In genomic region chr16:47139561-47140185, GRCh38 we compare ENCODE assay signal across 22 cellular contexts. TPM values are rescaled to one million over a fixed set of nuclear protein-coding genes. Genes with fewer than 3 reads are reported as not detected.
DNase-seq lines count a peak whose midpoint lies in the region; ATAC-seq and TF ChIP-seq lines count a peak whose summit lies in the region.
"Had no signal": no experiment of that assay in that cellular context is flagged by ENCODE, and none has a peak within 500 bp of the region (broad histone marks: within the 10 kb centered on the region; RNA-seq: fewer than 3 reads in every experiment).

No MANE protein-coding gene starts in this region.

- H3K9me3 Mint-ChIP-seq in activated T-cell treated with anti-CD3 and anti-CD28 coated beads, Interleukin-2, amount 50 U/mL, for 72 hours = no peaks in the 10 kb centered on the region
- no peaks in the 10 kb centered on the region for H3K9me3 Mint-ChIP-seq in activated CD4-positive, alpha-beta memory T cell treated with anti-CD3 and anti-CD28 coated beads, Interleukin-2, amount 10 ng/mL, durations not matched to agents 7 days and 5 days
- no peaks in the 10 kb centered on the region for H3K9me3 Mint-ChIP-seq in type B pancreatic cell

- intact Hi-C loops in ascending aorta (cut with DNase I) = loop anchor here (2.0 to 5.0 kb wide), 3 partner anchors 102 to 1483 kb away; no protein-coding TSS in a partner anchor

- no peak for ATAC-seq in activated T-cell treated with anti-CD3 and anti-CD28 coated beads, Interleukin-2, amount 50 U/mL, for 72 hours (replicated peaks in 1 of 2)
- no peak for ATAC-seq in GM19351 (IDR thresholded peaks at IDR 0.05; ENCODE audit: unreplicated experiment)
- ATAC-seq: activated CD8-positive, alpha-beta memory T cell treated with anti-CD3 and anti-CD28 coated beads, Interleukin-2, amount 10 ng/mL, durations not matched to agents 7 days and 5 days; left lung; right lobe of liver; stimulated activated naive CD8-positive, alpha-beta T cell treated with anti-CD3 and anti-CD28 coated beads, Interleukin-15, Interleukin-2, amounts not matched to agents 100 U/mL and 50 U/mL, for 24 hours had no signal

- no peaks in the 10 kb centered on the region for H3K9me3 ChIP-seq in ascending aorta
- H3K9me3 ChIP-seq: BLaER1 treated with 17β-estradiol and CSF1 and Interleukin-3, amounts not matched to agents 10 nM and 100 nM; left lung; right lobe of liver; tibial nerve had no signal

- H3K27me3 ChIP-seq in ascending aorta = no peaks in the 10 kb centered on the region
- H3K27me3 ChIP-seq: right lobe of liver had no signal

- CTCF ChIA-PET in activated CD4-positive, alpha-beta memory T cell treated with anti-CD3 and anti-CD28 coated beads, Interleukin-2, amount 10 ng/mL, durations not matched to agents 7 days and 5 days (lab: Charles Lee) = interaction anchor here (0.9 to 1.3 kb wide), 3 partner anchors 102 to 916 kb away, joined by 3 to 4 read pairs (median 3); no protein-coding TSS in a partner anchor

- peaks cover 43% of the 10 kb centered on the region for H3K4me1 Mint-ChIP-seq in activated T-cell treated with anti-CD3 and anti-CD28 coated beads, Interleukin-2, amount 50 U/mL, for 72 hours (ENCODE audit: low read depth)
- peaks cover 68% of the 10 kb centered on the region for H3K4me1 Mint-ChIP-seq in activated CD4-positive, alpha-beta memory T cell treated with anti-CD3 and anti-CD28 coated beads, Interleukin-2, amount 10 ng/mL, durations not matched to agents 7 days and 5 days
- peaks cover 49% of the 10 kb centered on the region for H3K4me1 Mint-ChIP-seq in type B pancreatic cell (ENCODE audit: unreplicated experiment)

- POLR2A ChIA-PET in activated CD4-positive, alpha-beta memory T cell treated with anti-CD3 and anti-CD28 coated beads, Interleukin-2, amount 10 ng/mL, durations not matched to agents 7 days and 5 days (lab: Charles Lee) = no interaction called here

- H3K4me3 ChIP-seq in fibroblast of mammary gland (ENCODE audit: control insufficient read depth, low read depth, low read length) (no peak overlapping the region), ascending aorta (no peak overlapping the region)
- H3K4me3 ChIP-seq: BLaER1 treated with 17β-estradiol and CSF1 and Interleukin-3, amounts not matched to agents 10 nM and 100 nM; left lung; right lobe of liver; tibial nerve had no signal

- H3K4me1 ChIP-seq in ascending aorta = peaks cover 9% of the 10 kb centered on the region in 2 donors

- H3K27ac ChIP-seq in ascending aorta = no peak overlapping the region
- H3K27ac ChIP-seq: left lung, right lobe of liver, tibial nerve had no signal

- TF ChIP-seq CTCF in fibroblast of mammary gland (conservative IDR thresholded peaks at IDR 0.05; ENCODE audit: control insufficient read depth, insufficient read depth, low read depth, low read length) (no peak), type B pancreatic cell (conservative IDR thresholded peaks at IDR 0.05) (no peak), ascending aorta (IDR thresholded peaks at IDR 0.05) (no peak)

- peak overlapping the region in 1 of 2 donors; percentile 40 for H3K4me3 Mint-ChIP-seq in activated T-cell treated with anti-CD3 and anti-CD28 coated beads, Interleukin-2, amount 50 U/mL, for 72 hours
- peak overlapping the region; percentile 19 for H3K4me3 Mint-ChIP-seq in activated CD4-positive, alpha-beta memory T cell treated with anti-CD3 and anti-CD28 coated beads, Interleukin-2, amount 10 ng/mL, durations not matched to agents 7 days and 5 days
- peak overlapping the region; percentile 66 for H3K4me3 Mint-ChIP-seq in type B pancreatic cell
- H3K4me3 Mint-ChIP-seq: activated CD8-positive, alpha-beta memory T cell treated with anti-CD3 and anti-CD28 coated beads, Interleukin-2, amount 10 ng/mL, durations not matched to agents 7 days and 5 days had no signal

- H3K27ac Mint-ChIP-seq in activated T-cell treated with anti-CD3 and anti-CD28 coated beads, Interleukin-2, amount 50 U/mL, for 72 hours = peak overlapping the region; percentile 26
- H3K27ac Mint-ChIP-seq in activated CD4-positive, alpha-beta memory T cell treated with anti-CD3 and anti-CD28 coated beads, Interleukin-2, amount 10 ng/mL, durations not matched to agents 7 days and 5 days = peak overlapping the region; percentile 57
- H3K27ac Mint-ChIP-seq in type B pancreatic cell = no peak overlapping the region
- H3K27ac Mint-ChIP-seq: activated CD8-positive, alpha-beta memory T cell treated with anti-CD3 and anti-CD28 coated beads, Interleukin-2, amount 10 ng/mL, durations not matched to agents 7 days and 5 days had no signal

- H3K36me3 Mint-ChIP-seq in activated T-cell treated with anti-CD3 and anti-CD28 coated beads, Interleukin-2, amount 50 U/mL, for 72 hours (ENCODE audit: insufficient read depth in 2 of 2) = peaks cover 0 to 1% of the 10 kb centered on the region in 2 donors
- H3K36me3 Mint-ChIP-seq in activated CD4-positive, alpha-beta memory T cell treated with anti-CD3 and anti-CD28 coated beads, Interleukin-2, amount 10 ng/mL, durations not matched to agents 7 days and 5 days (ENCODE audit: low read depth) = no peaks in the 10 kb centered on the region
- H3K36me3 Mint-ChIP-seq in type B pancreatic cell = peaks cover 4% of the 10 kb centered on the region

- DNase-seq in activated T-cell treated with anti-CD3 and anti-CD28 coated beads, Interleukin-2, amount 50 U/mL, for 72 hours = no peak
- no peak for DNase-seq in activated T-cell treated with anti-CD3 and anti-CD28 coated beads, Interleukin-2, amount 50 U/mL, for 1 hour
- DNase-seq in activated CD4-positive, alpha-beta memory T cell treated with anti-CD3 and anti-CD28 coated beads, Interleukin-2, amount 10 ng/mL, durations not matched to agents 7 days and 5 days = no peak
- DNase-seq in fibroblast of mammary gland (ENCODE audit: low read depth) (peak; percentile 8), type B pancreatic cell (ENCODE audit: extremely low spot score, unreplicated experiment) (no peak), NCI-H1694 treated with DMSO at 0.1 percent for 48 hours (lab: John Stamatoyannopoulos, UW) (no peak), ascending aorta (ENCODE audit: low spot score in 2 of 2) (no peak)
- DNase-seq: 8988T; activated CD4-positive, CD25-positive, alpha-beta regulatory T cell treated with anti-CD3 and anti-CD28 coated beads, Interleukin-2, amount 50 U/mL, for 72 hours; activated CD8-positive, alpha-beta memory T cell treated with anti-CD3 and anti-CD28 coated beads, Interleukin-2, amount 10 ng/mL, durations not matched to agents 7 days and 5 days; activated gamma-delta T cell treated with Interleukin-2 at 50 U/mL for 16 hours; left lung; NCI-H1092 treated with DMSO at 0.1 percent for 48 hours; NCI-H526 treated with DMSO at 0.1 percent for 48 hours; occipital lobe; right lobe of liver; stimulated activated CD4-positive, alpha-beta T cell treated with anti-CD3 and anti-CD28 coated beads, Interleukin-1b, Interleukin-23, amount 100 ng/mL, for 48 hours; stimulated activated naive CD8-positive, alpha-beta T cell treated with anti-CD3 and anti-CD28 coated beads, Interleukin-15, Interleukin-2, amounts not matched to agents 100 U/mL and 50 U/mL, for 24 hours; T-helper 9 cell had no signal

- peaks cover 24% of the 10 kb centered on the region for H3K27me3 Mint-ChIP-seq in activated T-cell treated with anti-CD3 and anti-CD28 coated beads, Interleukin-2, amount 50 U/mL, for 72 hours (ENCODE audit: low read depth)
- H3K27me3 Mint-ChIP-seq in activated CD4-positive, alpha-beta memory T cell treated with anti-CD3 and anti-CD28 coated beads, Interleukin-2, amount 10 ng/mL, durations not matched to agents 7 days and 5 days = peaks cover under 1% of the 10 kb centered on the region
- peaks cover 12% of the 10 kb centered on the region for H3K27me3 Mint-ChIP-seq in type B pancreatic cell

- H3K36me3 ChIP-seq in ascending aorta = no peaks in the 10 kb centered on the region
- H3K36me3 ChIP-seq: left lung, right lobe of liver, tibial nerve had no signal

RNA-seq across cellular contexts. Expression of gene NETO2, which starts 4.1 kb away (rescaled TPM):
- total RNA-seq in activated T-cell treated with anti-CD3 and anti-CD28 coated beads, Interleukin-2, amount 50 U/mL, for 72 hours = 1 to 10 TPM; 3.8 to 5.0 TPM
- 10 to 100 TPM; 10.4 to 13.5 TPM for total RNA-seq in activated CD4-positive, alpha-beta memory T cell treated with anti-CD3 and anti-CD28 coated beads, Interleukin-2, amount 10 ng/mL, durations not matched to agents 7 days and 5 days
- total RNA-seq in type B pancreatic cell (ENCODE audit: low replicate concordance) (33.6 and 50.3 TPM in 2 replicates), ascending aorta (5.9 TPM)
